In genomic region chr3:71754610-71755253, GRCh38 we compare ENCODE assay signal across 9 cellular contexts. TPM values are rescaled to one million over a fixed set of nuclear protein-coding genes. Genes with fewer than 3 reads are reported as not detected.
DNase-seq lines count a peak whose midpoint lies in the region; ATAC-seq and TF ChIP-seq lines count a peak whose summit lies in the region.
"Had no signal": no experiment of that assay in that cellular context is flagged by ENCODE, and none has a peak within 500 bp of the region (broad histone marks: within the 10 kb centered on the region; RNA-seq: fewer than 3 reads in every experiment).

No MANE protein-coding gene starts in this region.

- no peaks in the 10 kb centered on the region for H3K9me3 ChIP-seq in right cardiac atrium (ENCODE audit: control insufficient read depth, low read length)
- no peaks in the 10 kb centered on the region for H3K9me3 ChIP-seq in psoas muscle
- no peaks in the 10 kb centered on the region for H3K9me3 ChIP-seq in PC-3 (ENCODE audit: low read length)

- H3K27ac ChIP-seq in VCaP (peak overlapping the region; percentile 70), right cardiac atrium (ENCODE audit: low read length) (no peak overlapping the region), psoas muscle (no peak overlapping the region), PC-3 (ENCODE audit: low read length) (no peak overlapping the region)

- H3K36me3 ChIP-seq in psoas muscle (ENCODE audit: insufficient read depth in 1 of 2, low read depth in 1 of 2) (no peaks in the 10 kb centered on the region), PC-3 (ENCODE audit: low read depth, low read length) (no peaks in the 10 kb centered on the region)

- H3K4me3 ChIP-seq in right cardiac atrium (ENCODE audit: low read length) (peak overlapping the region; percentile 81), psoas muscle (peak overlapping the region; percentile 61), PC-3 (ENCODE audit: low read length) (no peak overlapping the region)

- no peaks in the 10 kb centered on the region for H3F3A ChIP-seq in PC-3 (ENCODE audit: low read length, unreplicated experiment)

- intact Hi-C loops in right cardiac atrium (cut with DNase I) (no loop called here), psoas muscle (cut with DNase I) (no loop called here), PC-3 (cut with micrococcal nuclease) (no loop called here)

- H3K79me2 ChIP-seq in PC-3 (ENCODE audit: low read length) = no peaks in the 10 kb centered on the region

- H3K4me1 ChIP-seq in right cardiac atrium (ENCODE audit: control insufficient read depth, insufficient read depth, low read length) (no peaks in the 10 kb centered on the region), psoas muscle (no peaks in the 10 kb centered on the region), PC-3 (ENCODE audit: insufficient read depth, low read length) (no peaks in the 10 kb centered on the region)

- no peak overlapping the region for H3K4me2 ChIP-seq in PC-3 (ENCODE audit: low read length)

- DNase-seq in ELF-1 (ENCODE audit: low read depth, low spot score) (peak; percentile 43), right cardiac atrium (peak in 2 of 3 donors; percentile 31 to 41), psoas muscle (no peak), CD1c-positive myeloid dendritic cell (ENCODE audit: extremely low spot score) (no peak), PC-3 (no peak), NCI-H526 treated with DMSO at 0.1 percent for 48 hours (lab: John Stamatoyannopoulos, UW) (no peak)
- no peak for DNase-seq in central memory CD4-positive, alpha-beta T cell

- H4K20me1 ChIP-seq in PC-3 (ENCODE audit: low read length) = no peaks in the 10 kb centered on the region

- POLR2A ChIA-PET in PC-3 (lab: Charles Lee; ENCODE audit: unreplicated experiment) = no interaction called here

- H3K9ac ChIP-seq in PC-3 (ENCODE audit: low read length) = no peak overlapping the region

- CTCF ChIA-PET in PC-3 (lab: Charles Lee) = no interaction called here

- WGBS in right cardiac atrium = 14% methylated on average over 65 of the region's 65 CpGs
- WGBS in psoas muscle, 3 donors = 20 to 27% (median 26%) methylated on average over 51 to 65 of the region's 65 CpGs

- ATAC-seq in right cardiac atrium (peak in 1 of 2 donors; percentile 24), psoas muscle (no peak), PC-3 (no peak)

- H3K27me3 ChIP-seq in right cardiac atrium (ENCODE audit: control insufficient read depth, insufficient read depth) = no peaks in the 10 kb centered on the region
- peaks cover 0 to 47% (median 11%) of the 10 kb centered on the region in 3 donors for H3K27me3 ChIP-seq in psoas muscle (ENCODE audit: insufficient read depth in 3 of 3, low read length in 2 of 3)
- H3K27me3 ChIP-seq in PC-3 (ENCODE audit: low read length) = peaks cover 72% of the 10 kb centered on the region

- H3K9me2 ChIP-seq in PC-3 (replicated peaks; ENCODE audit: low read length) = no peaks in the 10 kb centered on the region

- TF ChIP-seq CTCF in VCaP (conservative IDR thresholded peaks at IDR 0.05) = no peak
- TF ChIP-seq CTCF in psoas muscle (IDR thresholded peaks at IDR 0.05) = no peak
- no peak for TF ChIP-seq CTCF in PC-3 (conservative IDR thresholded peaks at IDR 0.05; ENCODE audit: low read depth, low read length)

- BruUV-seq in PC-3 (replicated peaks; lab: Mats Ljungman, UMichigan) = no TSS peak

- H2AFZ ChIP-seq in PC-3 (ENCODE audit: low read length) = no peak overlapping the region

RNA-seq across cellular contexts. Expression of gene GPR27, which starts 1.1 kb away (rescaled TPM):
- 1 to 10 TPM in 3 of 4 donors, under 1 TPM in 1; 0.97 to 5.4 (median 2.9) TPM for total RNA-seq in right cardiac atrium
- polyA plus RNA-seq in right cardiac atrium = 1.2 TPM
- 1 to 10 TPM in 2 of 4 donors, under 1 TPM in 2; 0.93 to 1.2 (median 1.0) TPM for total RNA-seq in psoas muscle
- under 1 TPM; 0.03 to 0.21 (median 0.10) TPM for polyA plus RNA-seq in psoas muscle
- 0.07 and 0.58 TPM in 2 replicates for total RNA-seq in PC-3 (2014; rRNA removed)
- total RNA-seq: LHCN-M2 had no signal

RNA-seq across cellular contexts. Expression of gene EIF4E3, which starts 29.5 kb away (rescaled TPM):
- 10 to 100 TPM; 40.7 to 42.5 (median 41.1) TPM for total RNA-seq in right cardiac atrium
- 25.0 TPM for polyA plus RNA-seq in right cardiac atrium
- 10 to 100 TPM; 38.5 to 57.3 (median 49.8) TPM for total RNA-seq in psoas muscle
- 10 to 100 TPM; 10.3 to 60.1 (median 25.1) TPM for polyA plus RNA-seq in psoas muscle
- 2.2 and 2.5 TPM in 2 replicates for total RNA-seq in PC-3 (2014; rRNA removed)

RNA-seq across cellular contexts. Expression of gene PROK2, which starts 30.2 kb away (rescaled TPM):
- total RNA-seq in right cardiac atrium (under 1 TPM in 2 of 4 donors, not detected in 2; 0.15 to 0.31 TPM), psoas muscle (under 1 TPM in 3 of 4 donors, not detected in 1; 0.27 to 0.81 (median 0.47) TPM), PC-3 (2014; rRNA removed) (not detected in 2 replicates)
- polyA plus RNA-seq in right cardiac atrium (0.11 TPM), psoas muscle (under 1 TPM in 2 of 3 donors, not detected in 1; 0.08 to 0.13 TPM)
- total RNA-seq: LHCN-M2 had no signal

Comparison
In these comparisons a context has a peak if more than half of its experiments do, and no peak if none do; other contexts are left out.
1. DNase-seq: peak in ELF-1 (single experiment) and right cardiac atrium (2 of 3); none in psoas muscle (0 of 2), CD1c-positive myeloid dendritic cell (single experiment), PC-3 (single experiment), NCI-H526 treated with DMSO at 0.1 percent for 48 hours (single experiment) and central memory CD4-positive, alpha-beta T cell (single experiment).
2. RNA of gene EIF4E3, which starts 29.5 kb away (total RNA-seq): 38.5 to 57.3 TPM in psoas muscle and 40.7 to 42.5 TPM in right cardiac atrium; 2.2 to 2.5 TPM in PC-3; every median in the first group is over 10 times any median in the second.